Comparison of ENCODE assay signal across 17 cellular contexts in genomic region chr10:51369903-51370302, GRCh38.
DNase-seq lines count a peak whose midpoint lies in the region; ATAC-seq and TF ChIP-seq lines count a peak whose summit lies in the region.
"Had no signal": no experiment of that assay in that cellular context is flagged by ENCODE, and none has a peak within 500 bp of the region (broad histone marks: within the 10 kb centered on the region; RNA-seq: fewer than 3 reads in every experiment).

No MANE protein-coding gene starts in this region.

- H3K9me3 ChIP-seq in GM23248 (ENCODE audit: low read depth) (no peaks in the 10 kb centered on the region), fibroblast of lung (ENCODE audit: control insufficient read depth, insufficient read depth, low read depth, low read length) (no peaks in the 10 kb centered on the region)
- H3K9me3 ChIP-seq: BLaER1, SJCRH30 had no signal

- H3K4me3 ChIP-seq in GM23248, result no peak overlapping the region; the same call in 1 of the 2 replicates
- H3K4me3 ChIP-seq in fibroblast of lung (replicated peaks in 1 of 4; ENCODE audit: control extremely low read depth in 1 of 4, insufficient read depth in 1 of 4, low read depth in 3 of 4, low read length in 4 of 4), result no peak overlapping the region
- H3K4me3 ChIP-seq: BLaER1, SJCRH30 had no signal

- H2AFZ ChIP-seq in GM23248 (0 out of 2 replicates have a peak overlapping the region, but pooled peaks have one; percentile 27), fibroblast of lung (ENCODE audit: low read length) (no peak overlapping the region)

- peak; percentile 91 for DNase-seq in GM23248
- DNase-seq in fibroblast of lung (ENCODE audit: low read depth in 2 of 2), result peak; percentile 56 to 67
- peak; percentile 20 for DNase-seq in renal cortical epithelial cell (ENCODE audit: low read depth)
- no peak for DNase-seq in HK-2 (ENCODE audit: unreplicated experiment)
- DNase-seq: DND-41; effector memory CD8-positive, alpha-beta T cell; glutamatergic neuron; NCI-H1048; posterior cingulate gyrus; SJCRH30; stimulated activated CD4-positive, alpha-beta T cell treated with anti-CD3 and anti-CD28 coated beads, Interleukin-15, amount 100 ng/mL, for 24 hours had no signal

- H3F3A ChIP-seq in GM23248 (ENCODE audit: insufficient read depth), result peaks cover 13% of the 10 kb centered on the region; the same call in 1 of the 2 replicates

- ATAC-seq in SK-N-SH treated with all-trans-retinoic acid at 6 μM for 48 hours, result peak; percentile 73
- no peak for ATAC-seq in GM21515 (IDR thresholded peaks at IDR 0.05; ENCODE audit: unreplicated experiment)
- no peak for ATAC-seq in HG03460 (IDR thresholded peaks at IDR 0.05; ENCODE audit: unreplicated experiment)
- ATAC-seq in GM21619 (IDR thresholded peaks at IDR 0.05; ENCODE audit: unreplicated experiment), result no peak
- ATAC-seq: effector memory CD8-positive, alpha-beta T cell; HepG2 had no signal

- H3K9me2 ChIP-seq in GM23248 (ENCODE audit: insufficient read depth), result no peaks in the 10 kb centered on the region

- peaks cover 8% of the 10 kb centered on the region for H3K4me1 ChIP-seq in GM23248 (ENCODE audit: insufficient read depth)
- H3K4me1 ChIP-seq in fibroblast of lung (ENCODE audit: control insufficient read depth, extremely low read depth, insufficient read depth, low read length), result peaks cover 5% of the 10 kb centered on the region
- H3K4me1 ChIP-seq: BLaER1, SJCRH30 had no signal

- H3K36me3 ChIP-seq in GM23248 (ENCODE audit: low read depth) (no peaks in the 10 kb centered on the region), fibroblast of lung (ENCODE audit: control insufficient read depth, insufficient read depth, low read length) (no peaks in the 10 kb centered on the region)
- H3K36me3 ChIP-seq: BLaER1, SJCRH30 had no signal

- TF ChIP-seq CTCF in fibroblast of lung (conservative IDR thresholded peaks at IDR 0.05 in 1 of 2, IDR thresholded peaks at IDR 0.05 in 1 of 2; ENCODE audit: low read depth in 1 of 2, low read length in 2 of 2), result no peak

- peaks cover 13% of the 10 kb centered on the region for H3K79me2 ChIP-seq in GM23248 (ENCODE audit: insufficient read depth)
- no peaks in the 10 kb centered on the region for H3K79me2 ChIP-seq in fibroblast of lung (ENCODE audit: control insufficient read depth, insufficient read depth, low read length)

- H3K4me2 ChIP-seq in GM23248 (ENCODE audit: unreplicated experiment) (peak overlapping the region; percentile 66), fibroblast of lung (ENCODE audit: extremely low read depth, insufficient read depth, low read length) (no peak overlapping the region)
- H3K4me2 ChIP-seq: BLaER1 had no signal

- H3K9ac ChIP-seq in GM23248 (no peak overlapping the region; the same call in 1 of the 2 replicates), fibroblast of lung (ENCODE audit: insufficient read depth, low read length) (no peak overlapping the region)
- H3K9ac ChIP-seq: BLaER1 had no signal

- in situ Hi-C loops in GM23248 (cut with MboI), result no loop called here

- H3K27ac ChIP-seq in GM23248, result peak overlapping the region; percentile 61
- H3K27ac ChIP-seq in fibroblast of lung (ENCODE audit: insufficient read depth, low read length), result no peak overlapping the region
- H3K27ac ChIP-seq: BLaER1, SJCRH30 had no signal

- H4K20me1 ChIP-seq in GM23248 (ENCODE audit: insufficient read depth) (no peaks in the 10 kb centered on the region), fibroblast of lung (ENCODE audit: control insufficient read depth, extremely low read depth, insufficient read depth, low read length) (no peaks in the 10 kb centered on the region)
- H4K20me1 ChIP-seq: BLaER1 had no signal

- H3K27me3 ChIP-seq in GM23248 (replicated peaks; ENCODE audit: insufficient read depth) (no peaks in the 10 kb centered on the region), fibroblast of lung (ENCODE audit: control insufficient read depth, insufficient read depth, low read length) (no peaks in the 10 kb centered on the region)
- H3K27me3 ChIP-seq: BLaER1, SJCRH30 had no signal

- WGBS in GM23248 (ENCODE audit: low coverage in 1 of 2, low lambda C conversion rate in 2 of 2, missing lambda C conversion rate in 2 of 2), 2 experiments, result 29 to 42% methylated on average over 2 of the region's 2 CpGs

TF ChIP-seq in SK-N-SH treated with all-trans-retinoic acid at 6 μM for 48 hours, 23 proteins besides CTCF, POLR2A, EP300 and RAD21:
- TF ChIP-seq CSDC2 (CRISPR knock-in tag; IDR thresholded peaks at IDR 0.05) (no peak), ISL1 (CRISPR knock-in tag; IDR thresholded peaks at IDR 0.05) (0 out of 2 replicates have a peak, but pooled peaks have one; percentile 14)
